In the genomic region with DNA sequence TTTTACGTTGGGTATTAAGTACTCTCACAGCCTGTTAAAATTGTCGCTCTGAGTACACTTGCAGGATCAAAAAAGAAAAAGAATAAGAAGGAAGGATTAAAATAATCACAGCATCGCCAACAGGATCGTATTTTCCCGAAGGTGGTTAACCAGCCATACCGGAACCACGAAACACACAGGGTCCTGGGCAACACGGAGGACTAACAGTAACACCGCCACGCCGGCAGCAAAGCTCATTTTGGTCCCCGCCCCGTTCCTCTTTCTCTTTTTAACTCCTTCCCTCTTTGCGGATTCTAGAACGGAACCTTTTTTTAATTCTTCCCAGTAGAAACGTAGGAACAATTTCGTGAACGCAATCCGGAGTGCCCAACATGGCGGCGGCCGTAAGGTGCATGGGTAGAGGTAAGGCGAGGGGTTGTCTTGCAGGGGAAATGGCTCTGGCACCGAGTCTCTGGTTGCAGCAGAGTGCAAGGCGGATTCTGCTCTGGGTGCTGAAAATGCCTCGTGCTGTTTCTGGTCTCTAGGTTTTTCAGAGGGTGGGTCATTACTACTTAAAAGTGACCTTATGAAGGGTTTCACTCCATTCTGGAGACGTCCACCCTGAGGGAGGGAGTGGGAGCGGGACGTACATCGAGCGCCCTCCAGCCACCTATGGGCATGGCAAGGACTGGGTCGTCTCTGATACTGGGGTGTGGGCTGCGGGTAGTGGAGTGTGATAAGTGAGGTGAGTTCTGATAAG, we compare ENCODE assay signal across 1 cellular context.
A peak's percentile ranks its signal among the peaks of the same experiment; 100 is the strongest.
TF ChIP-seq lines count a peak whose summit lies in the region.

A gene (plus strand): TSS at position 353 of the 739 bp plus-strand sequence. CDS start 19 bp downstream, at position 372.

TF ChIP-seq in K562, 482 proteins besides CTCF, POLR2A, EP300 and RAD21 (continued from another document and continues in another):
- TF ChIP-seq PRPF4 (IDR thresholded peaks at IDR 0.05; ENCODE audit: insufficient read depth, low read depth, low read length, poor library complexity, severe bottlenecking) = no peak
- TF ChIP-seq ZNF274 (IDR thresholded peaks at IDR 0.05; ENCODE audit: borderline replicate concordance, low read depth, low read length) = no peak
- TF ChIP-seq, protein P1, sequence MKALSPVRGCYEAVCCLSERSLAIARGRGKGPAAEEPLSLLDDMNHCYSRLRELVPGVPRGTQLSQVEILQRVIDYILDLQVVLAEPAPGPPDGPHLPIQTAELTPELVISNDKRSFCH (CRISPR knock-in tag; IDR thresholded peaks at IDR 0.05) = no peak
- TF ChIP-seq, protein P1 (tag; IDR thresholded peaks at IDR 0.05) = peak; percentile 80; the same call in 1 of the 2 replicates
- TF ChIP-seq HIVEP1 (CRISPR knock-in tag; IDR thresholded peaks at IDR 0.05) = 0 out of 2 replicates have a peak, but pooled peaks have one; percentile 57
- TF ChIP-seq XRCC4 (IDR thresholded peaks at IDR 0.05; ENCODE audit: extremely low read depth, insufficient read depth, insufficient read length) = no peak
- TF ChIP-seq MEF2A (IDR thresholded peaks at IDR 0.05; ENCODE audit: control insufficient read depth, low read depth, low read length) = peak; percentile 40; the same call in 1 of the 2 replicates
- no peak; a peak in 1 of 4 replicates for TF ChIP-seq KDM1A (IDR thresholded peaks at IDR 0.05)
- no peak for TF ChIP-seq ZNF174 (CRISPR knock-in tag; IDR thresholded peaks at IDR 0.05)
- TF ChIP-seq KAT7 (CRISPR knock-in tag; IDR thresholded peaks at IDR 0.05; ENCODE audit: borderline replicate concordance) = no peak
- TF ChIP-seq, protein P2, sequence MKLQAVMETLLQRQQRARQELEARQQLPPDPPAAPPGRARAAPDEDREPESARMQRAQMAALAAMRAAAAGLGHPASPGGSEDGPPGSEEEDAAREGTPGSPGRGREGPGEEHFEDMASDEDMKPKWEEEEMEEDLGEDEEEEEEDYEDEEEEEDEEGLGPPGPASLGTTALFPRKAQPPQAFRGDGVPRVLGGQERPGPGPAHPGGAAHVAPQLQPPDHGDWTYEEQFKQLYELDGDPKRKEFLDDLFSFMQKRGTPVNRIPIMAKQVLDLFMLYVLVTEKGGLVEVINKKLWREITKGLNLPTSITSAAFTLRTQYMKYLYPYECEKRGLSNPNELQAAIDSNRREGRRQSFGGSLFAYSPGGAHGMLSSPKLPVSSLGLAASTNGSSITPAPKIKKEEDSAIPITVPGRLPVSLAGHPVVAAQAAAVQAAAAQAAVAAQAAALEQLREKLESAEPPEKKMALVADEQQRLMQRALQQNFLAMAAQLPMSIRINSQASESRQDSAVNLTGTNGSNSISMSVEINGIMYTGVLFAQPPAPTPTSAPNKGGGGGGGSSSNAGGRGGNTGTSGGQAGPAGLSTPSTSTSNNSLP (IDR thresholded peaks at IDR 0.05; ENCODE audit: borderline replicate concordance, low read depth, low read length) = peak; percentile 76; the same call in 1 of the 2 replicates
- peak; percentile 95 for TF ChIP-seq PHF20 (IDR thresholded peaks at IDR 0.05; ENCODE audit: partially characterized antibody)
- no peak for TF ChIP-seq RBM25 (IDR thresholded peaks at IDR 0.05; ENCODE audit: low read depth, low read length, severe bottlenecking)
- TF ChIP-seq ZNF41 (CRISPR knock-in tag; conservative IDR thresholded peaks at IDR 0.05) = no peak; the same call in 1 of the 2 replicates
- TF ChIP-seq, protein P3, sequence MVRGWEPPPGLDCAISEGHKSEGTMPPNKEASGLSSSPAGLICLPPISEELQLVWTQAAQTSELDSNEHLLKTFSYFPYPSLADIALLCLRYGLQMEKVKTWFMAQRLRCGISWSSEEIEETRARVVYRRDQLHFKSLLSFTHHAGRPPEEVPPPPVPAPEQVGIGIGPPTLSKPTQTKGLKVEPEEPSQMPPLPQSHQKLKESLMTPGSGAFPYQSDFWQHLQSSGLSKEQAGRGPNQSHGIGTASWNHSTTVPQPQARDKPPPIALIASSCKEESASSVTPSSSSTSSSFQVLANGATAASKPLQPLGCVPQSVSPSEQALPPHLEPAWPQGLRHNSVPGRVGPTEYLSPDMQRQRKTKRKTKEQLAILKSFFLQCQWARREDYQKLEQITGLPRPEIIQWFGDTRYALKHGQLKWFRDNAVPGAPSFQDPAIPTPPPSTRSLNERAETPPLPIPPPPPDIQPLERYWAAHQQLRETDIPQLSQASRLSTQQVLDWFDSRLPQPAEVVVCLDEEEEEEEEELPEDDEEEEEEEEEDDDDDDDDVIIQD (CRISPR knock-in tag; IDR thresholded peaks at IDR 0.05) = no peak
- TF ChIP-seq, protein P4, sequence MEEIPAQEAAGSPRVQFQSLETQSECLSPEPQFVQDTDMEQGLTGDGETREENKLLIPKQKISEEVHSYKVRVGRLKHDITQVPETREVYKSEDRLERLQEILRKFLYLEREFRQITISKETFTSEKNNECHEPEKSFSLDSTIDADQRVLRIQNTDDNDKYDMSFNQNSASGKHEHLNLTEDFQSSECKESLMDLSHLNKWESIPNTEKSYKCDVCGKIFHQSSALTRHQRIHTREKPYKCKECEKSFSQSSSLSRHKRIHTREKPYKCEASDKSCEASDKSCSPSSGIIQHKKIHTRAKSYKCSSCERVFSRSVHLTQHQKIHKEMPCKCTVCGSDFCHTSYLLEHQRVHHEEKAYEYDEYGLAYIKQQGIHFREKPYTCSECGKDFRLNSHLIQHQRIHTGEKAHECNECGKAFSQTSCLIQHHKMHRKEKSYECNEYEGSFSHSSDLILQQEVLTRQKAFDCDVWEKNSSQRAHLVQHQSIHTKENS (CRISPR knock-in tag; IDR thresholded peaks at IDR 0.05) = no peak
- no peak for TF ChIP-seq HMG20B (CRISPR knock-in tag; IDR thresholded peaks at IDR 0.05)
- TF ChIP-seq, protein P5, sequence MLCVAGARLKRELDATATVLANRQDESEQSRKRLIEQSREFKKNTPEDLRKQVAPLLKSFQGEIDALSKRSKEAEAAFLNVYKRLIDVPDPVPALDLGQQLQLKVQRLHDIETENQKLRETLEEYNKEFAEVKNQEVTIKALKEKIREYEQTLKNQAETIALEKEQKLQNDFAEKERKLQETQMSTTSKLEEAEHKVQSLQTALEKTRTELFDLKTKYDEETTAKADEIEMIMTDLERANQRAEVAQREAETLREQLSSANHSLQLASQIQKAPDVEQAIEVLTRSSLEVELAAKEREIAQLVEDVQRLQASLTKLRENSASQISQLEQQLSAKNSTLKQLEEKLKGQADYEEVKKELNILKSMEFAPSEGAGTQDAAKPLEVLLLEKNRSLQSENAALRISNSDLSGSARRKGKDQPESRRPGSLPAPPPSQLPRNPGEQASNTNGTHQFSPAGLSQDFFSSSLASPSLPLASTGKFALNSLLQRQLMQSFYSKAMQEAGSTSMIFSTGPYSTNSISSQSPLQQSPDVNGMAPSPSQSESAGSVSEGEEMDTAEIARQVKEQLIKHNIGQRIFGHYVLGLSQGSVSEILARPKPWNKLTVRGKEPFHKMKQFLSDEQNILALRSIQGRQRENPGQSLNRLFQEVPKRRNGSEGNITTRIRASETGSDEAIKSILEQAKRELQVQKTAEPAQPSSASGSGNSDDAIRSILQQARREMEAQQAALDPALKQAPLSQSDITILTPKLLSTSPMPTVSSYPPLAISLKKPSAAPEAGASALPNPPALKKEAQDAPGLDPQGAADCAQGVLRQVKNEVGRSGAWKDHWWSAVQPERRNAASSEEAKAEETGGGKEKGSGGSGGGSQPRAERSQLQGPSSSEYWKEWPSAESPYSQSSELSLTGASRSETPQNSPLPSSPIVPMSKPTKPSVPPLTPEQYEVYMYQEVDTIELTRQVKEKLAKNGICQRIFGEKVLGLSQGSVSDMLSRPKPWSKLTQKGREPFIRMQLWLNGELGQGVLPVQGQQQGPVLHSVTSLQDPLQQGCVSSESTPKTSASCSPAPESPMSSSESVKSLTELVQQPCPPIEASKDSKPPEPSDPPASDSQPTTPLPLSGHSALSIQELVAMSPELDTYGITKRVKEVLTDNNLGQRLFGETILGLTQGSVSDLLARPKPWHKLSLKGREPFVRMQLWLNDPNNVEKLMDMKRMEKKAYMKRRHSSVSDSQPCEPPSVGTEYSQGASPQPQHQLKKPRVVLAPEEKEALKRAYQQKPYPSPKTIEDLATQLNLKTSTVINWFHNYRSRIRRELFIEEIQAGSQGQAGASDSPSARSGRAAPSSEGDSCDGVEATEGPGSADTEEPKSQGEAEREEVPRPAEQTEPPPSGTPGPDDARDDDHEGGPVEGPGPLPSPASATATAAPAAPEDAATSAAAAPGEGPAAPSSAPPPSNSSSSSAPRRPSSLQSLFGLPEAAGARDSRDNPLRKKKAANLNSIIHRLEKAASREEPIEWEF (CRISPR knock-in tag; IDR thresholded peaks at IDR 0.05) = no peak
- no peak for TF ChIP-seq STAG1 (CRISPR knock-in tag; IDR thresholded peaks at IDR 0.05; ENCODE audit: borderline replicate concordance)
- TF ChIP-seq, protein P6, sequence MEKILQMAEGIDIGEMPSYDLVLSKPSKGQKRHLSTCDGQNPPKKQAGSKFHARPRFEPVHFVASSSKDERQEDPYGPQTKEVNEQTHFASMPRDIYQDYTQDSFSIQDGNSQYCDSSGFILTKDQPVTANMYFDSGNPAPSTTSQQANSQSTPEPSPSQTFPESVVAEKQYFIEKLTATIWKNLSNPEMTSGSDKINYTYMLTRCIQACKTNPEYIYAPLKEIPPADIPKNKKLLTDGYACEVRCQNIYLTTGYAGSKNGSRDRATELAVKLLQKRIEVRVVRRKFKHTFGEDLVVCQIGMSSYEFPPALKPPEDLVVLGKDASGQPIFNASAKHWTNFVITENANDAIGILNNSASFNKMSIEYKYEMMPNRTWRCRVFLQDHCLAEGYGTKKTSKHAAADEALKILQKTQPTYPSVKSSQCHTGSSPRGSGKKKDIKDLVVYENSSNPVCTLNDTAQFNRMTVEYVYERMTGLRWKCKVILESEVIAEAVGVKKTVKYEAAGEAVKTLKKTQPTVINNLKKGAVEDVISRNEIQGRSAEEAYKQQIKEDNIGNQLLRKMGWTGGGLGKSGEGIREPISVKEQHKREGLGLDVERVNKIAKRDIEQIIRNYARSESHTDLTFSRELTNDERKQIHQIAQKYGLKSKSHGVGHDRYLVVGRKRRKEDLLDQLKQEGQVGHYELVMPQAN (IDR thresholded peaks at IDR 0.05; ENCODE audit: borderline replicate concordance) = peak; percentile 100
- peak; percentile 92 for TF ChIP-seq SUPT5H (IDR thresholded peaks at IDR 0.05)
- no peak for TF ChIP-seq KLF16 (IDR thresholded peaks at IDR 0.05)
- TF ChIP-seq, protein P7, sequence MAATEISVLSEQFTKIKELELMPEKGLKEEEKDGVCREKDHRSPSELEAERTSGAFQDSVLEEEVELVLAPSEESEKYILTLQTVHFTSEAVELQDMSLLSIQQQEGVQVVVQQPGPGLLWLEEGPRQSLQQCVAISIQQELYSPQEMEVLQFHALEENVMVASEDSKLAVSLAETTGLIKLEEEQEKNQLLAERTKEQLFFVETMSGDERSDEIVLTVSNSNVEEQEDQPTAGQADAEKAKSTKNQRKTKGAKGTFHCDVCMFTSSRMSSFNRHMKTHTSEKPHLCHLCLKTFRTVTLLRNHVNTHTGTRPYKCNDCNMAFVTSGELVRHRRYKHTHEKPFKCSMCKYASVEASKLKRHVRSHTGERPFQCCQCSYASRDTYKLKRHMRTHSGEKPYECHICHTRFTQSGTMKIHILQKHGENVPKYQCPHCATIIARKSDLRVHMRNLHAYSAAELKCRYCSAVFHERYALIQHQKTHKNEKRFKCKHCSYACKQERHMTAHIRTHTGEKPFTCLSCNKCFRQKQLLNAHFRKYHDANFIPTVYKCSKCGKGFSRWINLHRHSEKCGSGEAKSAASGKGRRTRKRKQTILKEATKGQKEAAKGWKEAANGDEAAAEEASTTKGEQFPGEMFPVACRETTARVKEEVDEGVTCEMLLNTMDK (IDR thresholded peaks at IDR 0.05; ENCODE audit: borderline replicate concordance, insufficient read depth, low read depth, low read length, poor library complexity, severe bottlenecking) = no peak
- TF ChIP-seq CBX5 (IDR thresholded peaks at IDR 0.05; ENCODE audit: borderline replicate concordance, low read depth) = peak; percentile 58; the same call in 1 of the 2 replicates
- TF ChIP-seq, protein P8, sequence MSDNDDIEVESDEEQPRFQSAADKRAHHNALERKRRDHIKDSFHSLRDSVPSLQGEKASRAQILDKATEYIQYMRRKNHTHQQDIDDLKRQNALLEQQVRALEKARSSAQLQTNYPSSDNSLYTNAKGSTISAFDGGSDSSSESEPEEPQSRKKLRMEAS (CRISPR knock-in tag; IDR thresholded peaks at IDR 0.05) = peak; percentile 65
- TF ChIP-seq HNRNPK (IDR thresholded peaks at IDR 0.05; ENCODE audit: low read depth, low read length, poor library complexity, severe bottlenecking) = no peak
- TF ChIP-seq CCAR2 (IDR thresholded peaks at IDR 0.05; ENCODE audit: low read depth, low read length) = no peak
- TF ChIP-seq ESRRA (IDR thresholded peaks at IDR 0.05; ENCODE audit: borderline replicate concordance, low read depth) = peak; percentile 76; the same call in 1 of the 2 replicates
- 0 out of 4 replicates have a peak, but pooled peaks of 1 of the 2 experiments have one; percentile 26 for TF ChIP-seq FOXA3 (CRISPR knock-in tag; conservative IDR thresholded peaks at IDR 0.05 in 1 of 2, IDR thresholded peaks at IDR 0.05 in 1 of 2)
- no peak for TF ChIP-seq ZNF830 (CRISPR knock-in tag; IDR thresholded peaks at IDR 0.05)
- TF ChIP-seq LCOR (CRISPR knock-in tag; IDR thresholded peaks at IDR 0.05) = no peak
- TF ChIP-seq ARHGAP35 (IDR thresholded peaks at IDR 0.05; ENCODE audit: partially characterized antibody) = no peak
- TF ChIP-seq, protein P9, sequence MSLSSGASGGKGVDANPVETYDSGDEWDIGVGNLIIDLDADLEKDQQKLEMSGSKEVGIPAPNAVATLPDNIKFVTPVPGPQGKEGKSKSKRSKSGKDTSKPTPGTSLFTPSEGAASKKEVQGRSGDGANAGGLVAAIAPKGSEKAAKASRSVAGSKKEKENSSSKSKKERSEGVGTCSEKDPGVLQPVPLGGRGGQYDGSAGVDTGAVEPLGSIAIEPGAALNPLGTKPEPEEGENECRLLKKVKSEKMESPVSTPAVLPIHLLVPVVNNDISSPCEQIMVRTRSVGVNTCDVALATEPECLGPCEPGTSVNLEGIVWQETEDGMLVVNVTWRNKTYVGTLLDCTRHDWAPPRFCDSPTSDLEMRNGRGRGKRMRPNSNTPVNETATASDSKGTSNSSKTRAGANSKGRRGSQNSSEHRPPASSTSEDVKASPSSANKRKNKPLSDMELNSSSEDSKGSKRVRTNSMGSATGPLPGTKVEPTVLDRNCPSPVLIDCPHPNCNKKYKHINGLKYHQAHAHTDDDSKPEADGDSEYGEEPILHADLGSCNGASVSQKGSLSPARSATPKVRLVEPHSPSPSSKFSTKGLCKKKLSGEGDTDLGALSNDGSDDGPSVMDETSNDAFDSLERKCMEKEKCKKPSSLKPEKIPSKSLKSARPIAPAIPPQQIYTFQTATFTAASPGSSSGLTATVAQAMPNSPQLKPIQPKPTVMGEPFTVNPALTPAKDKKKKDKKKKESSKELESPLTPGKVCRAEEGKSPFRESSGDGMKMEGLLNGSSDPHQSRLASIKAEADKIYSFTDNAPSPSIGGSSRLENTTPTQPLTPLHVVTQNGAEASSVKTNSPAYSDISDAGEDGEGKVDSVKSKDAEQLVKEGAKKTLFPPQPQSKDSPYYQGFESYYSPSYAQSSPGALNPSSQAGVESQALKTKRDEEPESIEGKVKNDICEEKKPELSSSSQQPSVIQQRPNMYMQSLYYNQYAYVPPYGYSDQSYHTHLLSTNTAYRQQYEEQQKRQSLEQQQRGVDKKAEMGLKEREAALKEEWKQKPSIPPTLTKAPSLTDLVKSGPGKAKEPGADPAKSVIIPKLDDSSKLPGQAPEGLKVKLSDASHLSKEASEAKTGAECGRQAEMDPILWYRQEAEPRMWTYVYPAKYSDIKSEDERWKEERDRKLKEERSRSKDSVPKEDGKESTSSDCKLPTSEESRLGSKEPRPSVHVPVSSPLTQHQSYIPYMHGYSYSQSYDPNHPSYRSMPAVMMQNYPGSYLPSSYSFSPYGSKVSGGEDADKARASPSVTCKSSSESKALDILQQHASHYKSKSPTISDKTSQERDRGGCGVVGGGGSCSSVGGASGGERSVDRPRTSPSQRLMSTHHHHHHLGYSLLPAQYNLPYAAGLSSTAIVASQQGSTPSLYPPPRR (CRISPR knock-in tag; IDR thresholded peaks at IDR 0.05; ENCODE audit: borderline replicate concordance) = no peak
- no peak for TF ChIP-seq NR3C1 (CRISPR knock-in tag; IDR thresholded peaks at IDR 0.05)
- no peak for TF ChIP-seq MCM3 (IDR thresholded peaks at IDR 0.05)
- no peak for TF ChIP-seq YBX1 (IDR thresholded peaks at IDR 0.05)
